In the genomic region with DNA sequence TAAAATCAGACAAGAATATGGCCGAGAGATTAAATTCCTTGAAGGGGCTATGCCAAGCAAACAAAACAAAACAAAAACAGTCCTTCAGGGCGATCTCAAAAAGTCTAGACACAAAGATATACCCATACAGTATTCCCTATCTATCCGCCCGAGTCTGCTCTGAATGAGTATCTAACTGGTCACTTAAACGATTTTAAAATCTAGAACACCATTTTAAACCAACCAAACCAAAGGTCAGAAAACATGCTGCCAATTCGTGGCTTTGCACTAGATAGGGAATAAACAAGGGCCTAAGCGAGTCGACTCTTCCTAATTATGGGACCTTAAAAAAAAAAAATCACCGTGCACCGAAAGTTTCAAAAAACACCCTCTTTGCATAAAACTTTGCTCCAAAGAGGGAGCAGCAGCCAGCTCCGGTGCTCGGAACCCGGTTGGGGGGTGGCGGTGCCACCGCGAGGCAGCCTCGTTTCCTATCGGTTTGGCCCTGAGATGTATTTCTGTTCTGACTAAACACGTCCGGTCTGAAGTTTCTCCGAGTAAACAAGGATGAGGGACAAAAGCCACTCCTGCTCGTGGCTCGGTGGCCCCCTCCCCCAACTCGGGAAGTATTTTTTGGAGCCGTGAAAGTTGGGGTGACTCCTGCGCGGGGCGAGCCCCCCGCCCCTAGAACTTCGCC, we compare ENCODE assay signal across 7 cellular contexts. TPM values are rescaled to one million over a fixed set of nuclear protein-coding genes. Genes with fewer than 3 reads are reported as not detected.
DNase-seq lines count a peak whose midpoint lies in the region; ATAC-seq and TF ChIP-seq lines count a peak whose summit lies in the region.

No MANE protein-coding gene starts in this region.

- TF ChIP-seq CTCF in esophagus squamous epithelium (IDR thresholded peaks at IDR 0.05) = peak in 1 of 6 experiments; percentile 7

- 0% methylated on average over 18 to 21 of the region's 30 CpGs for WGBS in esophagus squamous epithelium, 2 donors

- H3K27ac Mint-ChIP-seq in activated T-cell treated with anti-CD3 and anti-CD28 coated beads, Interleukin-2, amount 50 U/mL, for 24 hours = peak overlapping the region; percentile 98
- H3K27ac Mint-ChIP-seq in natural killer cell treated with Interleukin-12 subunit alpha and Interleukin-12 subunit beta and Interleukin-15 and Interleukin-18, amount 100 ng/mL, for 72 hours = peak overlapping the region; percentile 92 to 98
- peak overlapping the region; percentile 99 for H3K27ac Mint-ChIP-seq in stimulated activated memory B cell treated with anti-CD40 and anti-IgM and Interleukin-4, amounts not matched to agents 10 μg/mL and 1 μg/mL and 100 μg/mL, for 72 hours

- peaks cover 9 to 37% (median 23%) of the 10 kb centered on the region in 3 donors for H3K4me1 ChIP-seq in esophagus squamous epithelium

- peaks cover 54% of the 10 kb centered on the region for H3K36me3 Mint-ChIP-seq in activated T-cell treated with anti-CD3 and anti-CD28 coated beads, Interleukin-2, amount 50 U/mL, for 24 hours (ENCODE audit: low read depth)
- peaks cover 30% of the 10 kb centered on the region for H3K36me3 Mint-ChIP-seq in natural killer cell treated with Interleukin-12 subunit alpha and Interleukin-12 subunit beta and Interleukin-15 and Interleukin-18, amount 100 ng/mL, for 72 hours
- H3K36me3 Mint-ChIP-seq in stimulated activated memory B cell treated with anti-CD40 and anti-IgM and Interleukin-4, amounts not matched to agents 10 μg/mL and 1 μg/mL and 100 μg/mL, for 72 hours = peaks cover 24% of the 10 kb centered on the region

- peak overlapping the region; percentile 97 to 100 (median 99) for H3K27ac ChIP-seq in esophagus squamous epithelium

- TF ChIP-seq POLR2A in esophagus squamous epithelium (IDR thresholded peaks at IDR 0.05) = no peak

- H3K4me3 Mint-ChIP-seq in activated T-cell treated with anti-CD3 and anti-CD28 coated beads, Interleukin-2, amount 50 U/mL, for 24 hours = peak overlapping the region; percentile 95
- H3K4me3 Mint-ChIP-seq in natural killer cell treated with Interleukin-12 subunit alpha and Interleukin-12 subunit beta and Interleukin-15 and Interleukin-18, amount 100 ng/mL, for 72 hours = peak overlapping the region; percentile 86
- peak overlapping the region; percentile 96 for H3K4me3 Mint-ChIP-seq in stimulated activated memory B cell treated with anti-CD40 and anti-IgM and Interleukin-4, amounts not matched to agents 10 μg/mL and 1 μg/mL and 100 μg/mL, for 72 hours

- peak overlapping the region; percentile 62 to 97 (median 72) for H3K4me3 ChIP-seq in esophagus squamous epithelium

- peaks cover 0 to 32% (median 0%) of the 10 kb centered on the region in 3 donors for H3K36me3 ChIP-seq in esophagus squamous epithelium

- H3K4me1 Mint-ChIP-seq in activated T-cell treated with anti-CD3 and anti-CD28 coated beads, Interleukin-2, amount 50 U/mL, for 24 hours (ENCODE audit: low read depth) = peaks cover 43% of the 10 kb centered on the region
- H3K4me1 Mint-ChIP-seq in natural killer cell treated with Interleukin-12 subunit alpha and Interleukin-12 subunit beta and Interleukin-15 and Interleukin-18, amount 100 ng/mL, for 72 hours (ENCODE audit: low read depth in 2 of 2) = peaks cover 24 to 44% of the 10 kb centered on the region in 2 donors
- H3K4me1 Mint-ChIP-seq in stimulated activated memory B cell treated with anti-CD40 and anti-IgM and Interleukin-4, amounts not matched to agents 10 μg/mL and 1 μg/mL and 100 μg/mL, for 72 hours = peaks cover 39% of the 10 kb centered on the region

- no peaks in the 10 kb centered on the region for H3K9me3 Mint-ChIP-seq in activated T-cell treated with anti-CD3 and anti-CD28 coated beads, Interleukin-2, amount 50 U/mL, for 24 hours
- H3K9me3 Mint-ChIP-seq in natural killer cell treated with Interleukin-12 subunit alpha and Interleukin-12 subunit beta and Interleukin-15 and Interleukin-18, amount 100 ng/mL, for 72 hours = no peaks in the 10 kb centered on the region
- no peaks in the 10 kb centered on the region for H3K9me3 Mint-ChIP-seq in stimulated activated memory B cell treated with anti-CD40 and anti-IgM and Interleukin-4, amounts not matched to agents 10 μg/mL and 1 μg/mL and 100 μg/mL, for 72 hours

- H3K27me3 ChIP-seq in esophagus squamous epithelium = no peaks in the 10 kb centered on the region

- H3K27me3 Mint-ChIP-seq in activated T-cell treated with anti-CD3 and anti-CD28 coated beads, Interleukin-2, amount 50 U/mL, for 24 hours = peaks cover 2% of the 10 kb centered on the region
- no peaks in the 10 kb centered on the region for H3K27me3 Mint-ChIP-seq in natural killer cell treated with Interleukin-12 subunit alpha and Interleukin-12 subunit beta and Interleukin-15 and Interleukin-18, amount 100 ng/mL, for 72 hours
- H3K27me3 Mint-ChIP-seq in stimulated activated memory B cell treated with anti-CD40 and anti-IgM and Interleukin-4, amounts not matched to agents 10 μg/mL and 1 μg/mL and 100 μg/mL, for 72 hours = no peaks in the 10 kb centered on the region

- DNase-seq in NOMO-1 treated with DMSO at 0.1 percent for 48 hours (lab: John Stamatoyannopoulos, UW; ENCODE audit: unreplicated experiment) = peak; percentile 55
- DNase-seq in activated T-cell treated with anti-CD3 and anti-CD28 coated beads, Interleukin-2, amount 50 U/mL, for 24 hours = peak; percentile 85
- DNase-seq in esophagus squamous epithelium (lab: John Stamatoyannopoulos, UW) = peak; percentile 12
- peak; percentile 82 for DNase-seq in natural killer cell treated with Interleukin-12 subunit alpha and Interleukin-12 subunit beta and Interleukin-15 and Interleukin-18, amount 100 ng/mL, for 72 hours (ENCODE audit: low spot score)

- intact Hi-C loops in esophagus squamous epithelium (cut with DNase I) = loop anchor here (10.0 kb wide), 2 partner anchors 59 to 331 kb away; no protein-coding TSS in a partner anchor

- no peaks in the 10 kb centered on the region for H3K9me3 ChIP-seq in esophagus squamous epithelium

- peak; percentile 44 for ATAC-seq in GM18502 (IDR thresholded peaks at IDR 0.05; ENCODE audit: poor library complexity, unreplicated experiment)
- ATAC-seq in HG02678 (IDR thresholded peaks at IDR 0.05; ENCODE audit: unreplicated experiment) = peak; percentile 37
- ATAC-seq in natural killer cell treated with Interleukin-12 subunit alpha and Interleukin-12 subunit beta and Interleukin-15 and Interleukin-18, amount 100 ng/mL, for 72 hours = peak; percentile 59 to 64
- peak; percentile 57 for ATAC-seq in stimulated activated memory B cell treated with anti-CD40 and anti-IgM and Interleukin-4, amounts not matched to agents 10 μg/mL and 1 μg/mL and 100 μg/mL, for 72 hours

RNA-seq across cellular contexts. Expression of gene HMGB1, which starts 1.8 kb away (rescaled TPM):
- total RNA-seq in esophagus squamous epithelium = 100 to 1,000 TPM; 189 to 446 (median 280) TPM
- 100 to 1,000 TPM; 302 to 423 TPM for total RNA-seq in natural killer cell treated with Interleukin-12 subunit alpha and Interleukin-12 subunit beta and Interleukin-15 and Interleukin-18, amount 100 ng/mL, for 72 hours

RNA-seq across cellular contexts. Expression of gene UBE2L5, which starts 41.7 kb away (rescaled TPM):
- total RNA-seq in esophagus squamous epithelium = under 1 TPM in 1 of 4 donors, not detected in 3; 0.19 TPM
- total RNA-seq in natural killer cell treated with Interleukin-12 subunit alpha and Interleukin-12 subunit beta and Interleukin-15 and Interleukin-18, amount 100 ng/mL, for 72 hours = not detected

Comparison
In these comparisons a context has a peak if more than half of its experiments do, and no peak if none do; other contexts are left out.
1. Peak in every context shown above with its lines: DNase-seq, ATAC-seq, H3K4me3 ChIP-seq and H3K27ac ChIP-seq.
2. DNase-seq: peak in every context shown above with its lines; median percentile 85 in activated T-cell treated with anti-CD3 and anti-CD28 coated beads, Interleukin-2, amount 50 U/mL, for 24 hours; 82 in natural killer cell treated with Interleukin-12 subunit alpha and Interleukin-12 subunit beta and Interleukin-15 and Interleukin-18, amount 100 ng/mL, for 72 hours; 55 in NOMO-1 treated with DMSO at 0.1 percent for 48 hours; 12 in esophagus squamous epithelium.